Comparison of ENCODE assay signal across 1 cellular context in the genomic region with DNA sequence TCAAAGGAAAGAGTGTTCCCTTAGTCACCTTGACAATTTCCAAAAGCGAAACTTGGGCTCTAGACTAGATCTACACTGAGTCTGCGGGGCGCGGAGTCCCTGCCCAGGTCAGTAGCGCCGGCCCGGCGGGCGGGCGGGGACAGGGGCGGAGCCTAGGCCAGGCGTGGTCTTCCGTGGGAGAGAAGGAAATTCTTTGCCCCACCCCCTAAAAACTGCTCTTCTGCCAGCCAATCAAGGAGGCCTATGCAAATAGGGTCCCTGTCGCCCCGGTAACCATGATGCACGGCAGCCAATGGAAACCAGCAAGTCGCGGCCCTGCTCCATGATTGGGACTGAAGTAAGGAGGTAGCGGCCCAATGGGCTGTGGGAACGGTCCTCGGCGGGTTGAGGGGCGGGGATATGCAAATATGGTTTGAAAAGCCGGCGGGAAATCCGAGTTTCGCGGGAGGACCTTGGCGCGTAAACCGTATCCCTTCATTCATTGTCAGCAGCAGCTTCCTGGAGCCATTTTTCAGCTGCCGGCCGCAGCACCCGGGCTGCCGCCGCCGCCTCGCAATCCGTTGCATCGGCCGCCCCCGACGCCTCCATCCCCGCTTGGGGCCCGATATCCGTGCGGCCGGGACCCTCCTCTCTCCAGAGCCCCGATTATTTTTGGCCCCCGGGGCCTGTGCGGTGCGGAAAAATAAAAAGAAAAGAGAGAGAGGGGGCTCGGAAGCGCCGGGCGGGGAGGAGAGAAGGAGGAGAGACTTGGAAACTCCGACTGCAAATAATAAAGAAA.
A peak's percentile ranks its signal among the peaks of the same experiment; 100 is the strongest.
TF ChIP-seq lines count a peak whose summit lies in the region.

A gene (plus strand): TSS at position 477 of the 778 bp plus-strand sequence. CDS start 354 bp downstream, outside the sequence.

TF ChIP-seq in HepG2, 621 proteins besides CTCF, POLR2A, EP300 and RAD21 (continued from another document and continues in another):
- TF ChIP-seq, protein P1, sequence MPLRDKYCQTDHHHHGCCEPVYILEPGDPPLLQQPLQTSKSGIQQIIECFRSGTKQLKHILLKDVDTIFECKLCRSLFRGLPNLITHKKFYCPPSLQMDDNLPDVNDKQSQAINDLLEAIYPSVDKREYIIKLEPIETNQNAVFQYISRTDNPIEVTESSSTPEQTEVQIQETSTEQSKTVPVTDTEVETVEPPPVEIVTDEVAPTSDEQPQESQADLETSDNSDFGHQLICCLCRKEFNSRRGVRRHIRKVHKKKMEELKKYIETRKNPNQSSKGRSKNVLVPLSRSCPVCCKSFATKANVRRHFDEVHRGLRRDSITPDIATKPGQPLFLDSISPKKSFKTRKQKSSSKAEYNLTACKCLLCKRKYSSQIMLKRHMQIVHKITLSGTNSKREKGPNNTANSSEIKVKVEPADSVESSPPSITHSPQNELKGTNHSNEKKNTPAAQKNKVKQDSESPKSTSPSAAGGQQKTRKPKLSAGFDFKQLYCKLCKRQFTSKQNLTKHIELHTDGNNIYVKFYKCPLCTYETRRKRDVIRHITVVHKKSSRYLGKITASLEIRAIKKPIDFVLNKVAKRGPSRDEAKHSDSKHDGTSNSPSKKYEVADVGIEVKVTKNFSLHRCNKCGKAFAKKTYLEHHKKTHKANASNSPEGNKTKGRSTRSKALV (CRISPR knock-in tag; IDR thresholded peaks at IDR 0.05), result peak; percentile 84
- TF ChIP-seq, protein P2, sequence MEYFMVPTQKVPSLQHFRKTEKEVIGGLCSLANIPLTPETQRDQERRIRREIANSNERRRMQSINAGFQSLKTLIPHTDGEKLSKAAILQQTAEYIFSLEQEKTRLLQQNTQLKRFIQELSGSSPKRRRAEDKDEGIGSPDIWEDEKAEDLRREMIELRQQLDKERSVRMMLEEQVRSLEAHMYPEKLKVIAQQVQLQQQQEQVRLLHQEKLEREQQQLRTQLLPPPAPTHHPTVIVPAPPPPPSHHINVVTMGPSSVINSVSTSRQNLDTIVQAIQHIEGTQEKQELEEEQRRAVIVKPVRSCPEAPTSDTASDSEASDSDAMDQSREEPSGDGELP (IDR thresholded peaks at IDR 0.05; ENCODE audit: borderline replicate concordance, low read depth), result no peak; the same call in 1 of the 2 replicates
- no peak for TF ChIP-seq HHEX (CRISPR knock-in tag; IDR thresholded peaks at IDR 0.05)
- TF ChIP-seq ZFYVE20 (CRISPR knock-in tag; IDR thresholded peaks at IDR 0.05; ENCODE audit: borderline replicate concordance, low read depth), result no peak; the same call in 1 of the 2 replicates
- TF ChIP-seq, protein P3, sequence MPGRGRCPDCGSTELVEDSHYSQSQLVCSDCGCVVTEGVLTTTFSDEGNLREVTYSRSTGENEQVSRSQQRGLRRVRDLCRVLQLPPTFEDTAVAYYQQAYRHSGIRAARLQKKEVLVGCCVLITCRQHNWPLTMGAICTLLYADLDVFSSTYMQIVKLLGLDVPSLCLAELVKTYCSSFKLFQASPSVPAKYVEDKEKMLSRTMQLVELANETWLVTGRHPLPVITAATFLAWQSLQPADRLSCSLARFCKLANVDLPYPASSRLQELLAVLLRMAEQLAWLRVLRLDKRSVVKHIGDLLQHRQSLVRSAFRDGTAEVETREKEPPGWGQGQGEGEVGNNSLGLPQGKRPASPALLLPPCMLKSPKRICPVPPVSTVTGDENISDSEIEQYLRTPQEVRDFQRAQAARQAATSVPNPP (CRISPR knock-in tag; IDR thresholded peaks at IDR 0.05), result peak; percentile 98
- TF ChIP-seq, protein P4, sequence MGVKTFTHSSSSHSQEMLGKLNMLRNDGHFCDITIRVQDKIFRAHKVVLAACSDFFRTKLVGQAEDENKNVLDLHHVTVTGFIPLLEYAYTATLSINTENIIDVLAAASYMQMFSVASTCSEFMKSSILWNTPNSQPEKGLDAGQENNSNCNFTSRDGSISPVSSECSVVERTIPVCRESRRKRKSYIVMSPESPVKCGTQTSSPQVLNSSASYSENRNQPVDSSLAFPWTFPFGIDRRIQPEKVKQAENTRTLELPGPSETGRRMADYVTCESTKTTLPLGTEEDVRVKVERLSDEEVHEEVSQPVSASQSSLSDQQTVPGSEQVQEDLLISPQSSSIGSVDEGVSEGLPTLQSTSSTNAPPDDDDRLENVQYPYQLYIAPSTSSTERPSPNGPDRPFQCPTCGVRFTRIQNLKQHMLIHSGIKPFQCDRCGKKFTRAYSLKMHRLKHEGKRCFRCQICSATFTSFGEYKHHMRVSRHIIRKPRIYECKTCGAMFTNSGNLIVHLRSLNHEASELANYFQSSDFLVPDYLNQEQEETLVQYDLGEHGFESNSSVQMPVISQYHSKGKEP (CRISPR knock-in tag; IDR thresholded peaks at IDR 0.05), result 0 out of 2 replicates have a peak, but pooled peaks have one; percentile 75
- peak; percentile 64 for TF ChIP-seq CREB1 (IDR thresholded peaks at IDR 0.05)
- TF ChIP-seq CREB1 (CRISPR knock-in tag; IDR thresholded peaks at IDR 0.05), result peak; percentile 54; the same call in 1 of the 2 replicates
- TF ChIP-seq ETV5 (CRISPR knock-in tag; IDR thresholded peaks at IDR 0.05; ENCODE audit: borderline replicate concordance), result peak; percentile 69
- TF ChIP-seq, protein P5, sequence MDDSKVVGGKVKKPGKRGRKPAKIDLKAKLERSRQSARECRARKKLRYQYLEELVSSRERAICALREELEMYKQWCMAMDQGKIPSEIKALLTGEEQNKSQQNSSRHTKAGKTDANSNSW (CRISPR knock-in tag; IDR thresholded peaks at IDR 0.05; ENCODE audit: borderline replicate concordance), result no peak
- peak; percentile 38; the same call in 1 of the 2 replicates for TF ChIP-seq SOX13 (IDR thresholded peaks at IDR 0.05)
- TF ChIP-seq SOX13 (CRISPR knock-in tag; conservative IDR thresholded peaks at IDR 0.05 in 1 of 2, IDR thresholded peaks at IDR 0.05 in 1 of 2), result peak in 1 of 2 experiments; percentile 35; a peak in 1 of 4 replicates
- TF ChIP-seq SETDB1 (CRISPR knock-in tag; IDR thresholded peaks at IDR 0.05; ENCODE audit: borderline replicate concordance), result no peak
- no peak for TF ChIP-seq ZNF652 (CRISPR knock-in tag; IDR thresholded peaks at IDR 0.05; ENCODE audit: borderline replicate concordance, low read depth)
- 0 out of 2 replicates have a peak, but pooled peaks have one; percentile 5 for TF ChIP-seq THAP11 (CRISPR knock-in tag; IDR thresholded peaks at IDR 0.05)
- peak; percentile 78; the same call in 1 of the 2 replicates for TF ChIP-seq ZNF20 (CRISPR knock-in tag; IDR thresholded peaks at IDR 0.05)
- TF ChIP-seq ZNF430 (CRISPR knock-in tag; IDR thresholded peaks at IDR 0.05), result no peak
- TF ChIP-seq SRF (IDR thresholded peaks at IDR 0.05; ENCODE audit: low read depth, low read length), result no peak
- TF ChIP-seq, protein P6, sequence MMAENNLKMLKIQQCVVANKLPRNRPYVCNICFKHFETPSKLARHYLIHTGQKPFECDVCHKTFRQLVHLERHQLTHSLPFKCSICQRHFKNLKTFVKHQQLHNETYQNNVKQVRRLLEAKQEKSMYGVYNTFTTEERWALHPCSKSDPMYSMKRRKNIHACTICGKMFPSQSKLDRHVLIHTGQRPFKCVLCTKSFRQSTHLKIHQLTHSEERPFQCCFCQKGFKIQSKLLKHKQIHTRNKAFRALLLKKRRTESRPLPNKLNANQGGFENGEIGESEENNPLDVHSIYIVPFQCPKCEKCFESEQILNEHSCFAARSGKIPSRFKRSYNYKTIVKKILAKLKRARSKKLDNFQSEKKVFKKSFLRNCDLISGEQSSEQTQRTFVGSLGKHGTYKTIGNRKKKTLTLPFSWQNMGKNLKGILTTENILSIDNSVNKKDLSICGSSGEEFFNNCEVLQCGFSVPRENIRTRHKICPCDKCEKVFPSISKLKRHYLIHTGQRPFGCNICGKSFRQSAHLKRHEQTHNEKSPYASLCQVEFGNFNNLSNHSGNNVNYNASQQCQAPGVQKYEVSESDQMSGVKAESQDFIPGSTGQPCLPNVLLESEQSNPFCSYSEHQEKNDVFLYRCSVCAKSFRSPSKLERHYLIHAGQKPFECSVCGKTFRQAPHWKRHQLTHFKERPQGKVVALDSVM (CRISPR knock-in tag; IDR thresholded peaks at IDR 0.05), result peak; percentile 32; the same call in 1 of the 2 replicates
- TF ChIP-seq, protein P7, sequence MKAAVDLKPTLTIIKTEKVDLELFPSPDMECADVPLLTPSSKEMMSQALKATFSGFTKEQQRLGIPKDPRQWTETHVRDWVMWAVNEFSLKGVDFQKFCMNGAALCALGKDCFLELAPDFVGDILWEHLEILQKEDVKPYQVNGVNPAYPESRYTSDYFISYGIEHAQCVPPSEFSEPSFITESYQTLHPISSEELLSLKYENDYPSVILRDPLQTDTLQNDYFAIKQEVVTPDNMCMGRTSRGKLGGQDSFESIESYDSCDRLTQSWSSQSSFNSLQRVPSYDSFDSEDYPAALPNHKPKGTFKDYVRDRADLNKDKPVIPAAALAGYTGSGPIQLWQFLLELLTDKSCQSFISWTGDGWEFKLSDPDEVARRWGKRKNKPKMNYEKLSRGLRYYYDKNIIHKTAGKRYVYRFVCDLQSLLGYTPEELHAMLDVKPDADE (CRISPR knock-in tag; IDR thresholded peaks at IDR 0.05), result peak; percentile 86
- TF ChIP-seq, protein P8, sequence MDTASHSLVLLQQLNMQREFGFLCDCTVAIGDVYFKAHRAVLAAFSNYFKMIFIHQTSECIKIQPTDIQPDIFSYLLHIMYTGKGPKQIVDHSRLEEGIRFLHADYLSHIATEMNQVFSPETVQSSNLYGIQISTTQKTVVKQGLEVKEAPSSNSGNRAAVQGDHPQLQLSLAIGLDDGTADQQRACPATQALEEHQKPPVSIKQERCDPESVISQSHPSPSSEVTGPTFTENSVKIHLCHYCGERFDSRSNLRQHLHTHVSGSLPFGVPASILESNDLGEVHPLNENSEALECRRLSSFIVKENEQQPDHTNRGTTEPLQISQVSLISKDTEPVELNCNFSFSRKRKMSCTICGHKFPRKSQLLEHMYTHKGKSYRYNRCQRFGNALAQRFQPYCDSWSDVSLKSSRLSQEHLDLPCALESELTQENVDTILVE (CRISPR knock-in tag; IDR thresholded peaks at IDR 0.05), result no peak
- TF ChIP-seq ZNF563 (CRISPR knock-in tag; IDR thresholded peaks at IDR 0.05), result peak; percentile 66; the same call in 1 of the 2 replicates
- TF ChIP-seq, protein P9, sequence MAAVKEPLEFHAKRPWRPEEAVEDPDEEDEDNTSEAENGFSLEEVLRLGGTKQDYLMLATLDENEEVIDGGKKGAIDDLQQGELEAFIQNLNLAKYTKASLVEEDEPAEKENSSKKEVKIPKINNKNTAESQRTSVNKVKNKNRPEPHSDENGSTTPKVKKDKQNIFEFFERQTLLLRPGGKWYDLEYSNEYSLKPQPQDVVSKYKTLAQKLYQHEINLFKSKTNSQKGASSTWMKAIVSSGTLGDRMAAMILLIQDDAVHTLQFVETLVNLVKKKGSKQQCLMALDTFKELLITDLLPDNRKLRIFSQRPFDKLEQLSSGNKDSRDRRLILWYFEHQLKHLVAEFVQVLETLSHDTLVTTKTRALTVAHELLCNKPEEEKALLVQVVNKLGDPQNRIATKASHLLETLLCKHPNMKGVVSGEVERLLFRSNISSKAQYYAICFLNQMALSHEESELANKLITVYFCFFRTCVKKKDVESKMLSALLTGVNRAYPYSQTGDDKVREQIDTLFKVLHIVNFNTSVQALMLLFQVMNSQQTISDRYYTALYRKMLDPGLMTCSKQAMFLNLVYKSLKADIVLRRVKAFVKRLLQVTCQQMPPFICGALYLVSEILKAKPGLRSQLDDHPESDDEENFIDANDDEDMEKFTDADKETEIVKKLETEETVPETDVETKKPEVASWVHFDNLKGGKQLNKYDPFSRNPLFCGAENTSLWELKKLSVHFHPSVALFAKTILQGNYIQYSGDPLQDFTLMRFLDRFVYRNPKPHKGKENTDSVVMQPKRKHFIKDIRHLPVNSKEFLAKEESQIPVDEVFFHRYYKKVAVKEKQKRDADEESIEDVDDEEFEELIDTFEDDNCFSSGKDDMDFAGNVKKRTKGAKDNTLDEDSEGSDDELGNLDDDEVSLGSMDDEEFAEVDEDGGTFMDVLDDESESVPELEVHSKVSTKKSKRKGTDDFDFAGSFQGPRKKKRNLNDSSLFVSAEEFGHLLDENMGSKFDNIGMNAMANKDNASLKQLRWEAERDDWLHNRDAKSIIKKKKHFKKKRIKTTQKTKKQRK (IDR thresholded peaks at IDR 0.05; ENCODE audit: low read length), result no peak
- peak; percentile 31; the same call in 1 of the 2 replicates for TF ChIP-seq FOXK1 (CRISPR knock-in tag; IDR thresholded peaks at IDR 0.05; ENCODE audit: borderline replicate concordance, low read depth)
- TF ChIP-seq ZNF274 (CRISPR knock-in tag; IDR thresholded peaks at IDR 0.05), result peak; percentile 84
- no peak for TF ChIP-seq ZNF101 (CRISPR knock-in tag; IDR thresholded peaks at IDR 0.05; ENCODE audit: borderline replicate concordance, low read depth)
- TF ChIP-seq, protein P10, sequence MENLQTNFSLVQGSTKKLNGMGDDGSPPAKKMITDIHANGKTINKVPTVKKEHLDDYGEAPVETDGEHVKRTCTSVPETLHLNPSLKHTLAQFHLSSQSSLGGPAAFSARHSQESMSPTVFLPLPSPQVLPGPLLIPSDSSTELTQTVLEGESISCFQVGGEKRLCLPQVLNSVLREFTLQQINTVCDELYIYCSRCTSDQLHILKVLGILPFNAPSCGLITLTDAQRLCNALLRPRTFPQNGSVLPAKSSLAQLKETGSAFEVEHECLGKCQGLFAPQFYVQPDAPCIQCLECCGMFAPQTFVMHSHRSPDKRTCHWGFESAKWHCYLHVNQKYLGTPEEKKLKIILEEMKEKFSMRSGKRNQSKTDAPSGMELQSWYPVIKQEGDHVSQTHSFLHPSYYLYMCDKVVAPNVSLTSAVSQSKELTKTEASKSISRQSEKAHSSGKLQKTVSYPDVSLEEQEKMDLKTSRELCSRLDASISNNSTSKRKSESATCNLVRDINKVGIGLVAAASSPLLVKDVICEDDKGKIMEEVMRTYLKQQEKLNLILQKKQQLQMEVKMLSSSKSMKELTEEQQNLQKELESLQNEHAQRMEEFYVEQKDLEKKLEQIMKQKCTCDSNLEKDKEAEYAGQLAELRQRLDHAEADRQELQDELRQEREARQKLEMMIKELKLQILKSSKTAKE (CRISPR knock-in tag; IDR thresholded peaks at IDR 0.05; ENCODE audit: borderline replicate concordance), result no peak
- no peak for TF ChIP-seq ZKSCAN1 (IDR thresholded peaks at IDR 0.05; ENCODE audit: low read length)
- peak; percentile 39; the same call in 1 of the 2 replicates for TF ChIP-seq ESRRA (CRISPR knock-in tag; IDR thresholded peaks at IDR 0.05; ENCODE audit: low read depth)
- TF ChIP-seq, protein P11, sequence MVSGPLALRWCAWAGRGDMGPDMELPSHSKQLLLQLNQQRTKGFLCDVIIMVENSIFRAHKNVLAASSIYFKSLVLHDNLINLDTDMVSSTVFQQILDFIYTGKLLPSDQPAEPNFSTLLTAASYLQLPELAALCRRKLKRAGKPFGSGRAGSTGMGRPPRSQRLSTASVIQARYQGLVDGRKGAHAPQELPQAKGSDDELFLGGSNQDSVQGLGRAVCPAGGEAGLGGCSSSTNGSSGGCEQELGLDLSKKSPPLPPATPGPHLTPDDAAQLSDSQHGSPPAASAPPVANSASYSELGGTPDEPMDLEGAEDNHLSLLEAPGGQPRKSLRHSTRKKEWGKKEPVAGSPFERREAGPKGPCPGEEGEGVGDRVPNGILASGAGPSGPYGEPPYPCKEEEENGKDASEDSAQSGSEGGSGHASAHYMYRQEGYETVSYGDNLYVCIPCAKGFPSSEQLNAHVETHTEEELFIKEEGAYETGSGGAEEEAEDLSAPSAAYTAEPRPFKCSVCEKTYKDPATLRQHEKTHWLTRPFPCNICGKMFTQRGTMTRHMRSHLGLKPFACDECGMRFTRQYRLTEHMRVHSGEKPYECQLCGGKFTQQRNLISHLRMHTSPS (CRISPR knock-in tag; IDR thresholded peaks at IDR 0.05; ENCODE audit: low read depth), result no peak
- TF ChIP-seq CC2D1A (CRISPR knock-in tag; IDR thresholded peaks at IDR 0.05), result no peak
- no peak for TF ChIP-seq ZNF3 (CRISPR knock-in tag; IDR thresholded peaks at IDR 0.05)
- TF ChIP-seq, protein P12, sequence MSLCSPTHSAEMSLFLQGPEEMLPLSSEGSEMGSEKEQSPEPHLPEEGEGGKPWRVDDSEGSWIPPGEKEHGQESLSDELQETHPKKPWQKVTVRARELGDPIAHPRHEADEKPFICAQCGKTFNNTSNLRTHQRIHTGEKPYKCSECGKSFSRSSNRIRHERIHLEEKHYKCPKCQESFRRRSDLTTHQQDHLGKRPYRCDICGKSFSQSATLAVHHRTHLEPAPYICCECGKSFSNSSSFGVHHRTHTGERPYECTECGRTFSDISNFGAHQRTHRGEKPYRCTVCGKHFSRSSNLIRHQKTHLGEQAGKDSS (CRISPR knock-in tag; IDR thresholded peaks at IDR 0.05; ENCODE audit: borderline replicate concordance, low read depth), result no peak; the same call in 1 of the 2 replicates
